8 cellular contexts compared by ENCODE assay signal in the genomic region with DNA sequence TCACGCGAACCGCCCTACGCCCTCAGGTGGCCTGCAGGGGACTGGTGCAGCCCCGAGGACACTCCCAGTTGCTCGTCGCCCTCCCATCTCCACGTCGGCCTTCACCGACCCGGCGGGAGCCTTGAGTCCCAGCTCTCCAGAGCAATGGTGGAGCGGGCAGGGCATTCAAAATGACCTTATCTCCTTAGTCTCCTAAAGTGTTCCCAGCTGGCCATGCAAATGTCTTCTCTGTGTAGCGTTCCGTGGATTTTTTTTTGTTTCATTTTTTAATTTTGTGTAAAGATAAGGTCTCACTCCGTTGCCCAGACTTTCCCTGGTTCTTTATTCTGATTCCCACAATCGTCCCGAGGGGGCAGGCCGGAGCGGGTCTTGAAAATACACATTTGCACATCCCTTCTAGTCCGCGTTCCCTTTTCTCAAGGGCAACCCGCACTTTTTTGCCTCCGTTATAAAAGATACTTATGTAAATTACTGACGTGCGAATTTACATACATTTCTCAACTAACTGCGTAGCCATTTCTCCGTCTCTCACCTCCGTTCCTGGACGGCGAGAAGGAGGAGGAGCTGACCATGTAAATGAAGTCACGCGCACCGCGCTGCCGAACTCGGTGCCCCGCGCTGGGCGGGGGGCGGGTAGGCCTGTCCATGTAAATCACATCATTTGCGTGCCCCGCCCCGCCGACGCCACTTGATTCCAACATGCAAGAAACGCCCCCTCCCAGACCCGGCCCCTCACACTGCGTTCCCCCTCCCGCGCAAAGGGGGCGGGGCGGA.
DNase-seq lines count a peak whose midpoint lies in the region; ATAC-seq and TF ChIP-seq lines count a peak whose summit lies in the region.

No MANE protein-coding gene starts in this region.

- peak; percentile 66 for ATAC-seq in GM21576 (IDR thresholded peaks at IDR 0.05; ENCODE audit: unreplicated experiment)

- peaks cover 13 to 21% of the 10 kb centered on the region in 2 donors for H3K36me3 ChIP-seq in mucosa of rectum (ENCODE audit: control insufficient read depth in 2 of 2, insufficient read depth in 2 of 2, low read length in 2 of 2)

- peak overlapping the region; percentile 68 to 79 for H3K9ac ChIP-seq in mucosa of rectum (ENCODE audit: low read depth in 1 of 2, low read length in 2 of 2)

- H3K4me3 ChIP-seq in mucosa of rectum (ENCODE audit: low read length in 2 of 2): peak overlapping the region; percentile 71 to 78

- no peak for TF ChIP-seq EP300 in Ishikawa (IDR thresholded peaks at IDR 0.05; ENCODE audit: borderline replicate concordance)

- DNase-seq in DMS53 treated with DMSO at 0.1 percent for 48 hours (lab: John Stamatoyannopoulos, UW; ENCODE audit: unreplicated experiment) (peak; percentile 98), OCI-M1 (lab: John Stamatoyannopoulos, UW) (peak; percentile 100), activated T-cell treated with anti-CD3 and anti-CD28 coated beads for 48 hours (ENCODE audit: low read depth) (peak; percentile 100), erythroblast (lab: John Stamatoyannopoulos, UW) (peak; percentile 100)
- DNase-seq in stimulated activated CD8-positive, alpha-beta memory T cell treated with anti-CD3 and anti-CD28 coated beads, Interleukin-4, amount 100 ng/mL, for 4 hours (ENCODE audit: low read depth in 2 of 2, low spot score in 1 of 2): peak; percentile 100

- no peaks in the 10 kb centered on the region for H3K9me3 ChIP-seq in mucosa of rectum (ENCODE audit: control insufficient read depth in 2 of 2, low read length in 2 of 2)

- H3K27me3 ChIP-seq in mucosa of rectum (ENCODE audit: control insufficient read depth in 2 of 2, insufficient read depth in 2 of 2, low read length in 2 of 2): no peaks in the 10 kb centered on the region

- peaks cover 45% of the 10 kb centered on the region in 2 donors for H3K4me1 ChIP-seq in mucosa of rectum (ENCODE audit: control insufficient read depth in 2 of 2, insufficient read depth in 2 of 2, low read length in 2 of 2)

- 0 out of 2 replicates have a peak, but pooled peaks have one; percentile 3 for TF ChIP-seq RAD21 in Ishikawa (IDR thresholded peaks at IDR 0.05; ENCODE audit: low read depth)

- H3K27ac ChIP-seq in mucosa of rectum (ENCODE audit: low read depth in 2 of 2, low read length in 2 of 2): peak overlapping the region; percentile 93

- peak; percentile 75 for TF ChIP-seq POLR2A in erythroblast (IDR thresholded peaks at IDR 0.05; ENCODE audit: low read length)

TF ChIP-seq in Ishikawa, 13 proteins besides CTCF, POLR2A, EP300 and RAD21:
- TF ChIP-seq NFIC (IDR thresholded peaks at IDR 0.05) (no peak), TCF12 (IDR thresholded peaks at IDR 0.05; ENCODE audit: low read depth) (no peak), FOXM1 (IDR thresholded peaks at IDR 0.05; ENCODE audit: borderline replicate concordance, low read depth) (no peak), ZBTB7A (IDR thresholded peaks at IDR 0.05; ENCODE audit: low read depth) (no peak), CEBPB (IDR thresholded peaks at IDR 0.05) (no peak), CREB1 (IDR thresholded peaks at IDR 0.05; ENCODE audit: low read depth) (no peak), EGR1 (IDR thresholded peaks at IDR 0.05) (no peak), YY1 (IDR thresholded peaks at IDR 0.05; ENCODE audit: low read depth) (0 out of 2 replicates have a peak, but pooled peaks have one; percentile 8), TAF1 (IDR thresholded peaks at IDR 0.05; ENCODE audit: low read depth) (0 out of 2 replicates have a peak, but pooled peaks have one; percentile 9)
- TF ChIP-seq, protein P1, sequence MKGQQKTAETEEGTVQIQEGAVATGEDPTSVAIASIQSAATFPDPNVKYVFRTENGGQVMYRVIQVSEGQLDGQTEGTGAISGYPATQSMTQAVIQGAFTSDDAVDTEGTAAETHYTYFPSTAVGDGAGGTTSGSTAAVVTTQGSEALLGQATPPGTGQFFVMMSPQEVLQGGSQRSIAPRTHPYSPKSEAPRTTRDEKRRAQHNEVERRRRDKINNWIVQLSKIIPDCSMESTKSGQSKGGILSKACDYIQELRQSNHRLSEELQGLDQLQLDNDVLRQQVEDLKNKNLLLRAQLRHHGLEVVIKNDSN (IDR thresholded peaks at IDR 0.05): peak; percentile 51; the same call in 1 of the 2 replicates
- TF ChIP-seq, protein P2, sequence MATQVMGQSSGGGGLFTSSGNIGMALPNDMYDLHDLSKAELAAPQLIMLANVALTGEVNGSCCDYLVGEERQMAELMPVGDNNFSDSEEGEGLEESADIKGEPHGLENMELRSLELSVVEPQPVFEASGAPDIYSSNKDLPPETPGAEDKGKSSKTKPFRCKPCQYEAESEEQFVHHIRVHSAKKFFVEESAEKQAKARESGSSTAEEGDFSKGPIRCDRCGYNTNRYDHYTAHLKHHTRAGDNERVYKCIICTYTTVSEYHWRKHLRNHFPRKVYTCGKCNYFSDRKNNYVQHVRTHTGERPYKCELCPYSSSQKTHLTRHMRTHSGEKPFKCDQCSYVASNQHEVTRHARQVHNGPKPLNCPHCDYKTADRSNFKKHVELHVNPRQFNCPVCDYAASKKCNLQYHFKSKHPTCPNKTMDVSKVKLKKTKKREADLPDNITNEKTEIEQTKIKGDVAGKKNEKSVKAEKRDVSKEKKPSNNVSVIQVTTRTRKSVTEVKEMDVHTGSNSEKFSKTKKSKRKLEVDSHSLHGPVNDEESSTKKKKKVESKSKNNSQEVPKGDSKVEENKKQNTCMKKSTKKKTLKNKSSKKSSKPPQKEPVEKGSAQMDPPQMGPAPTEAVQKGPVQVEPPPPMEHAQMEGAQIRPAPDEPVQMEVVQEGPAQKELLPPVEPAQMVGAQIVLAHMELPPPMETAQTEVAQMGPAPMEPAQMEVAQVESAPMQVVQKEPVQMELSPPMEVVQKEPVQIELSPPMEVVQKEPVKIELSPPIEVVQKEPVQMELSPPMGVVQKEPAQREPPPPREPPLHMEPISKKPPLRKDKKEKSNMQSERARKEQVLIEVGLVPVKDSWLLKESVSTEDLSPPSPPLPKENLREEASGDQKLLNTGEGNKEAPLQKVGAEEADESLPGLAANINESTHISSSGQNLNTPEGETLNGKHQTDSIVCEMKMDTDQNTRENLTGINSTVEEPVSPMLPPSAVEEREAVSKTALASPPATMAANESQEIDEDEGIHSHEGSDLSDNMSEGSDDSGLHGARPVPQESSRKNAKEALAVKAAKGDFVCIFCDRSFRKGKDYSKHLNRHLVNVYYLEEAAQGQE (IDR thresholded peaks at IDR 0.05; ENCODE audit: low read depth): no peak

Comparison
In these comparisons a context has a peak if more than half of its experiments do, and no peak if none do; other contexts are left out.
1. Peak in every context shown above with its lines: DNase-seq, ATAC-seq, H3K4me3 ChIP-seq and H3K27ac ChIP-seq.